In the genomic region with DNA sequence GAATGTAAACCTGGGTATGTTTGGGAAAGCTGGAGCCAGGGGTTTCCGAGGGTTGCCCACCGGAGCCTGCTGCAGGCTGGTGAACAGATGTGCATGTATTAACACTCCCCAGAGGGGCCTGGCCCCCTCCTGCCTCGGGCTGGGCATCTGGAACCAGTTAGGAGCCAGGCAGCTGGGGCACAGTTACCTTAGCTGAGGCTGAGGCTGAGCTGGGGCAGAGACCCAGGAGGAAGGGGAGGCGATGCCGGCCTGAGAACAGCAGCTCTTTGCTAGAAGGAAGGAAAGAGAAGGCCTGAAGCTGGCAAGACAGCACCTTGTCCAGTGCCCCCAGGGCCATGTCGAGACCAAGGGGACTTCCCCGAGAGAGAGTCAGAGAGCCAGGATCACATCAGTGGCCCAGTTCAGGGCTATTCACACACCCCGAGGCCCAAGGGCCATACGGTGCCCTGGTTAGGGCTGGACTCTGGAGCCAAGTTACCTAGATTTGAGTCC, we compare ENCODE assay signal across 18 cellular contexts.
DNase-seq lines count a peak whose midpoint lies in the region; ATAC-seq and TF ChIP-seq lines count a peak whose summit lies in the region.
"Had no signal": no experiment of that assay in that cellular context is flagged by ENCODE, and none has a peak within 500 bp of the region (broad histone marks: within the 10 kb centered on the region; RNA-seq: fewer than 3 reads in every experiment).

No MANE protein-coding gene starts in this region.

- no peak overlapping the region for H3K23ac ChIP-seq in IMR-90 (ENCODE audit: low read depth, low read length)

- H3K36me3 ChIP-seq in BLaER1: no peaks in the 10 kb centered on the region
- H3K36me3 ChIP-seq in IMR-90 (ENCODE audit: control insufficient read depth, insufficient read depth, low read length): no peaks in the 10 kb centered on the region
- no peaks in the 10 kb centered on the region for H3K36me3 ChIP-seq in ascending aorta
- H3K36me3 ChIP-seq in thoracic aorta: no peaks in the 10 kb centered on the region
- H3K36me3 ChIP-seq in mammary epithelial cell (ENCODE audit: insufficient read depth, low read length): no peaks in the 10 kb centered on the region

- H2BK20ac ChIP-seq in IMR-90 (ENCODE audit: low read depth, low read length): no peak overlapping the region

- intact Hi-C loops in IMR-90 (cut with micrococcal nuclease): no loop called here
- intact Hi-C loops in ascending aorta (cut with DNase I): loop anchor here (2.0 kb wide), 1 partner anchor 86 kb away; no protein-coding TSS in a partner anchor
- intact Hi-C loops in mammary epithelial cell (cut with micrococcal nuclease): no loop called here

- H3K9ac ChIP-seq in BLaER1: peak overlapping the region; percentile 40; the same call in 1 of the 2 replicates
- H3K9ac ChIP-seq in IMR-90 (ENCODE audit: low read depth, low read length): no peak overlapping the region
- H3K9ac ChIP-seq in mammary epithelial cell (ENCODE audit: insufficient read depth, low read length): no peak overlapping the region

- H3K27ac ChIP-seq in BLaER1 (peak overlapping the region; percentile 49), IMR-90 (ENCODE audit: insufficient read depth, low read length) (no peak overlapping the region), ascending aorta (peak overlapping the region; percentile 80 to 83), thoracic aorta (peak overlapping the region; percentile 35 to 54), mammary epithelial cell (ENCODE audit: insufficient read depth, low read depth, low read length) (no peak overlapping the region)

- H3K27me3 Mint-ChIP-seq in chondrocyte (ENCODE audit: low read depth): peaks cover 4% of the 10 kb centered on the region
- H3K27me3 Mint-ChIP-seq: CD4-positive, alpha-beta T cell had no signal

- no peak overlapping the region for H4K91ac ChIP-seq in IMR-90 (ENCODE audit: insufficient read depth, low read depth, low read length)

- no peak overlapping the region for H3K56ac ChIP-seq in IMR-90 (ENCODE audit: extremely low read depth, insufficient read depth, low read length)

- H3K4me1 Mint-ChIP-seq in chondrocyte (ENCODE audit: low read depth): peaks cover 10% of the 10 kb centered on the region

- H2AFZ ChIP-seq in IMR-90 (replicated peaks; ENCODE audit: low read length, poor library complexity) (peak overlapping the region; percentile 52), mammary epithelial cell (ENCODE audit: low read depth, low read length) (no peak overlapping the region)
- H2AFZ ChIP-seq: GM23338 had no signal

- no peak overlapping the region for H3K27ac Mint-ChIP-seq in chondrocyte (ENCODE audit: unreplicated experiment)
- H3K27ac Mint-ChIP-seq: CD4-positive, alpha-beta T cell; GM23338 had no signal

- H4K20me1 ChIP-seq in BLaER1 (no peaks in the 10 kb centered on the region), IMR-90 (ENCODE audit: insufficient read depth, low read length) (peaks cover 3% of the 10 kb centered on the region; the same call in 1 of the 2 replicates), mammary epithelial cell (ENCODE audit: insufficient read depth, low read length) (no peaks in the 10 kb centered on the region)

- H3K4me1 ChIP-seq in BLaER1 (peaks cover 66% of the 10 kb centered on the region), IMR-90 (ENCODE audit: control insufficient read depth, insufficient read depth, low read length) (peaks cover 11% of the 10 kb centered on the region), ascending aorta (peaks cover 3 to 19% of the 10 kb centered on the region in 2 donors), thoracic aorta (ENCODE audit: control insufficient read depth in 1 of 2, low read depth in 2 of 2) (peaks cover 9 to 14% of the 10 kb centered on the region in 2 donors), mammary epithelial cell (ENCODE audit: insufficient read depth, low read length) (no peaks in the 10 kb centered on the region)

- no peak for TF ChIP-seq CTCF in IMR-90 (conservative IDR thresholded peaks at IDR 0.05; ENCODE audit: low read depth, low read length)
- no peak for TF ChIP-seq CTCF in ascending aorta (IDR thresholded peaks at IDR 0.05)
- no peak for TF ChIP-seq CTCF in thoracic aorta (IDR thresholded peaks at IDR 0.05)
- no peak for TF ChIP-seq CTCF in mammary epithelial cell (conservative IDR thresholded peaks at IDR 0.05 in 1 of 2, IDR thresholded peaks at IDR 0.05 in 1 of 2; ENCODE audit: extremely low read depth in 1 of 2, insufficient read depth in 1 of 2, low read depth in 1 of 2, low read length in 2 of 2)
- no peak for TF ChIP-seq CTCF in chondrocyte (IDR thresholded peaks at IDR 0.05)

- no peak overlapping the region for H4K5ac ChIP-seq in IMR-90 (ENCODE audit: low read depth, low read length)

- H2AK5ac ChIP-seq in IMR-90 (ENCODE audit: low read depth, low read length): no peak overlapping the region

- no peak for TF ChIP-seq POLR2A in IMR-90 (IDR thresholded peaks at IDR 0.05; ENCODE audit: low read depth, low read length)

- H4K8ac ChIP-seq in IMR-90 (ENCODE audit: low read depth in 2 of 2, low read length in 2 of 2): no peak overlapping the region

- no peaks in the 10 kb centered on the region for H3K79me2 ChIP-seq in mammary epithelial cell (ENCODE audit: insufficient read depth, low read length)

- no peaks in the 10 kb centered on the region for H3K9me3 Mint-ChIP-seq in chondrocyte (ENCODE audit: low read depth)
- H3K9me3 Mint-ChIP-seq: CD4-positive, alpha-beta T cell had no signal

- H3K4ac ChIP-seq in IMR-90 (ENCODE audit: low read depth, low read length): peak overlapping the region; percentile 22

- no peak for DNase-seq in IMR-90
- no peak for DNase-seq in ascending aorta (ENCODE audit: low spot score in 2 of 2)
- DNase-seq in thoracic aorta (ENCODE audit: low spot score): no peak
- no peak for DNase-seq in mammary epithelial cell
- DNase-seq in chondrocyte (ENCODE audit: low spot score): no peak
- DNase-seq: ACHN; AML-193; CD4-positive, alpha-beta T cell; DND-41; KG1; NCI-H1417 treated with DMSO at 0.1 percent for 48 hours; NCI-H1930 had no signal

- TF ChIP-seq RAD21 in IMR-90 (IDR thresholded peaks at IDR 0.05; ENCODE audit: low read length): no peak

- POLR2A ChIA-PET in IMR-90 (lab: Charles Lee; ENCODE audit: unreplicated experiment): no interaction called here

- H2BK5ac ChIP-seq in IMR-90 (ENCODE audit: low read depth, low read length, poor library complexity, severe bottlenecking): no peak overlapping the region

- H2BK15ac ChIP-seq in IMR-90 (ENCODE audit: low read depth, low read length): no peak overlapping the region

- H3K36me3 Mint-ChIP-seq in chondrocyte (ENCODE audit: low read depth): no peaks in the 10 kb centered on the region

- in situ Hi-C loops in IMR-90 (cut with MboI; ENCODE audit: low sequenced_read_pairs): loop anchor here (5.0 kb wide), 1 partner anchor 231 kb away; no protein-coding TSS in a partner anchor
- in situ Hi-C loops in mammary epithelial cell (cut with MboI; ENCODE audit: low sequenced_read_pairs in 2 of 2): loop anchor here in 1 of 2 donors (25.0 kb wide), 2 partner anchors 251 to 651 kb away; partner anchors contain the start of gene SNN

- H3K27me3 ChIP-seq in BLaER1 (no peaks in the 10 kb centered on the region), IMR-90 (ENCODE audit: control insufficient read depth, insufficient read depth, low read length) (no peaks in the 10 kb centered on the region; the same call in 1 of the 2 replicates), ascending aorta (no peaks in the 10 kb centered on the region), thoracic aorta (replicated peaks; ENCODE audit: insufficient read depth) (no peaks in the 10 kb centered on the region), mammary epithelial cell (ENCODE audit: insufficient read depth, low read length) (no peaks in the 10 kb centered on the region)

- H2AK9ac ChIP-seq in IMR-90 (replicated peaks; ENCODE audit: low read depth, low read length, poor library complexity): peak overlapping the region; percentile 5

- no peak overlapping the region; the same call in 1 of the 2 replicates for H3K18ac ChIP-seq in IMR-90 (ENCODE audit: low read depth, low read length)

- dilution Hi-C loops in IMR-90 (cut with HindIII; ENCODE audit: low sequenced_read_pairs, unreplicated experiment) (no loop called here), mammary epithelial cell (cut with HindIII; ENCODE audit: low sequenced_read_pairs) (no loop called here)

- no peak overlapping the region for H2BK120ac ChIP-seq in IMR-90 (ENCODE audit: low read depth, low read length)

- peak overlapping the region; percentile 65 for H3K4me2 ChIP-seq in BLaER1
- no peak overlapping the region for H3K4me2 ChIP-seq in IMR-90 (ENCODE audit: low read depth, low read length)
- no peak overlapping the region for H3K4me2 ChIP-seq in mammary epithelial cell (ENCODE audit: insufficient read depth, low read depth, low read length)
- H3K4me2 ChIP-seq: GM23338 had no signal

- no peak overlapping the region for H3K14ac ChIP-seq in IMR-90 (replicated peaks; ENCODE audit: low read depth, low read length)

- 85% methylated on average over 9 of the region's 9 CpGs; no CpG with 5 or more reads in 1 of the 2 experiments for WGBS in IMR-90 (ENCODE audit: extremely low coverage in 2 of 2, insufficient read length in 1 of 2), 2 experiments
- WGBS in mammary epithelial cell (ENCODE audit: low coverage, missing lambda C conversion rate): 58% methylated on average over 5 of the region's 9 CpGs

- CTCF ChIA-PET in IMR-90 (lab: Yijun Ruan, JAX): no interaction called here
- CTCF ChIA-PET in mammary epithelial cell (lab: Charles Lee; ENCODE audit: low non-redundant PET): no interaction called here

- peak; percentile 12; the same call in 1 of the 2 replicates for ATAC-seq in IMR-90 (ENCODE audit: low read depth)
- ATAC-seq in thoracic aorta (ENCODE audit: insufficient number of reproducible peaks, low FRiP score, low read depth): no peak
- no peak for ATAC-seq in HG03571 (IDR thresholded peaks at IDR 0.05; ENCODE audit: unreplicated experiment)
- ATAC-seq: GM12878, GM23338, HCT116, Panc1 had no signal

- no peak overlapping the region for H3K4me3 ChIP-seq in BLaER1
- H3K4me3 ChIP-seq in IMR-90 (ENCODE audit: insufficient read depth, low read depth, low read length): no peak overlapping the region
- H3K4me3 ChIP-seq in ascending aorta: no peak overlapping the region
- H3K4me3 ChIP-seq in thoracic aorta: no peak overlapping the region
- H3K4me3 ChIP-seq in mammary epithelial cell (replicated peaks in 1 of 3; ENCODE audit: insufficient read depth in 1 of 3, low read depth in 2 of 3, low read length in 3 of 3): no peak overlapping the region
- H3K4me3 ChIP-seq: GM12878, GM23338 had no signal

- H3K9me3 ChIP-seq in BLaER1: no peaks in the 10 kb centered on the region
- no peaks in the 10 kb centered on the region for H3K9me3 ChIP-seq in IMR-90 (ENCODE audit: control insufficient read depth, insufficient read depth, low read length)
- no peaks in the 10 kb centered on the region for H3K9me3 ChIP-seq in ascending aorta
- H3K9me3 ChIP-seq in thoracic aorta: no peaks in the 10 kb centered on the region
- H3K9me3 ChIP-seq in mammary epithelial cell (replicated peaks; ENCODE audit: insufficient read depth, low read length): no peaks in the 10 kb centered on the region

- no peak overlapping the region for H3K4me3 Mint-ChIP-seq in chondrocyte (ENCODE audit: unreplicated experiment)
- H3K4me3 Mint-ChIP-seq: CD4-positive, alpha-beta T cell; GM23338 had no signal

- no peaks in the 10 kb centered on the region for H3K9me1 ChIP-seq in IMR-90 (ENCODE audit: insufficient read depth, low read length)

- no TSS peak for BruUV-seq in IMR-90 (replicated peaks; lab: Mats Ljungman, UMichigan)
- BruUV-seq in mammary epithelial cell (replicated peaks; lab: Mats Ljungman, UMichigan): no TSS peak

- H3K79me1 ChIP-seq in IMR-90 (ENCODE audit: low read depth in 1 of 2, low read length in 2 of 2): no peaks in the 10 kb centered on the region

Comparison
In these comparisons a context has a peak if more than half of its experiments do, and no peak if none do; other contexts are left out.
1. H3K27ac ChIP-seq: peak in BLaER1 (single experiment), ascending aorta (2 of 2) and thoracic aorta (2 of 2); none in IMR-90 (single experiment) and mammary epithelial cell (single experiment).